In genomic region chr12:109551108-109551507, GRCh38 we compare ENCODE assay signal across 24 cellular contexts.
"Had no signal": no experiment of that assay in that cellular context is flagged by ENCODE, and none has a peak within 500 bp of the region (broad histone marks: within the 10 kb centered on the region; RNA-seq: fewer than 3 reads in every experiment).

No MANE protein-coding gene starts in this region.

- H3K4me3 ChIP-seq: colonic mucosa, coronary artery, dorsolateral prefrontal cortex, esophagus muscularis mucosa, esophagus squamous epithelium, gastrocnemius medialis, gastroesophageal sphincter, heart left ventricle, heart right ventricle had no signal

- H3K27ac Mint-ChIP-seq: dendritic cell treated with granulocyte-macrophage colony-stimulating factor and Interleukin-4, amounts not matched to agents 40 ng/mL and 50 ng/mL, for 4 days; endodermal cell had no signal

- H3K9me3 ChIP-seq: colonic mucosa, esophagus muscularis mucosa, esophagus squamous epithelium, gastrocnemius medialis, gastroesophageal sphincter, heart left ventricle, heart right ventricle had no signal

- H3K36me3 ChIP-seq: colonic mucosa, esophagus squamous epithelium, gastrocnemius medialis, gastroesophageal sphincter, heart left ventricle had no signal

- DNase-seq: colonic mucosa; cortex of kidney; dermis blood vessel endothelial cell; dorsolateral prefrontal cortex; effector CD4-positive, alpha-beta T cell; effector CD8-positive, alpha-beta T cell; effector memory CD4-positive, alpha-beta T cell; effector memory CD8-positive, alpha-beta T cell; endodermal cell; erythroblast; esophagus squamous epithelium; foreskin fibroblast; foreskin keratinocyte; foreskin melanocyte; gastrocnemius medialis; glutamatergic neuron; head of caudate nucleus; heart right ventricle had no signal

- H3K27ac ChIP-seq: colonic mucosa, coronary artery, dorsolateral prefrontal cortex, epithelial cell of prostate, esophagus muscularis mucosa, esophagus squamous epithelium, foreskin keratinocyte, gastrocnemius medialis, gastroesophageal sphincter, heart left ventricle, heart right ventricle had no signal

- H3K9me3 Mint-ChIP-seq: dendritic cell treated with granulocyte-macrophage colony-stimulating factor and Interleukin-4, amounts not matched to agents 40 ng/mL and 50 ng/mL, for 4 days; effector memory CD8-positive, alpha-beta T cell; endodermal cell had no signal

- H3K4me1 Mint-ChIP-seq: endodermal cell had no signal

- H3K4me3 Mint-ChIP-seq: dendritic cell treated with granulocyte-macrophage colony-stimulating factor and Interleukin-4, amounts not matched to agents 40 ng/mL and 50 ng/mL, for 4 days; effector memory CD8-positive, alpha-beta T cell; endodermal cell had no signal

- H3K4me1 ChIP-seq: colonic mucosa, esophagus muscularis mucosa, foreskin keratinocyte, gastrocnemius medialis, gastroesophageal sphincter, heart right ventricle had no signal
